ENCODE assay signal across 1 cellular context in the genomic region with DNA sequence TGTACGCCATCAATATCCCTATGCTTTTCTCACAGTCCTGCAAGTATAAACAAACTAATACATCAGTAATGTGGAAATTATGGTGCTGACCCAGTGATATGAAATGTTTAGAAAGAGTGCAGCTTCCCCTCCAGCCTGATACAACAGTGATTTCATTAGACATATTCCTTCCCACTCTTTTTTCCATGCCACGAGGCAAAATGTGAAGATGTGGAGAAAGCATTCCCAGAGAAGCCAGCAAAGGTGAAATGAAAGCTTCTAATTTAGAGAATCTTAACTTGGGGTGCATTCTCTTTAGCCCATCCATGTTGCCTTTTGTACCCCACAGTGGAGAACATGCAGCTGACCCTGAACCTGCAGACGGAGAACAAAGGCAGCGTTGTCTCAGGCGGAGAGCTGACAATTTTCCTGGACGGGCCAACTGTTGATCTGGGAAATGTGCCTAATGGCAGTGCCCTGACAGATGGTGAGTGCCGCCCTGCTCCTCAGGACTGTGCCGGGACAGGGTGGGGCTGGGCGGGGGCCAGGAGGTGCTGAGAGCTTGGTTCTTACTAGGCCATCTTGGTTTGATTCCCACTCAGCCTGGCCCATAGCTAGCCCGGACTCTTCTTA.
TF ChIP-seq lines count a peak whose summit lies in the region.

No MANE protein-coding gene starts in this region.

TF ChIP-seq in HepG2, 621 proteins besides CTCF, POLR2A, EP300 and RAD21 (continued from another document and continues in another):
- TF ChIP-seq ZNF142 (CRISPR knock-in tag; IDR thresholded peaks at IDR 0.05) (no peak), ZNF121 (CRISPR knock-in tag; IDR thresholded peaks at IDR 0.05) (peak; percentile 91), ETS1 (CRISPR knock-in tag; IDR thresholded peaks at IDR 0.05) (no peak), SOX5 (CRISPR knock-in tag; IDR thresholded peaks at IDR 0.05; ENCODE audit: borderline replicate concordance) (peak; percentile 65; the same call in 1 of the 2 replicates), MEF2D (CRISPR knock-in tag; IDR thresholded peaks at IDR 0.05) (no peak), NFYC (CRISPR knock-in tag; IDR thresholded peaks at IDR 0.05) (no peak), ARNTL (CRISPR knock-in tag; IDR thresholded peaks at IDR 0.05) (0 out of 2 replicates have a peak, but pooled peaks have one; percentile 12), SNRNP70 (IDR thresholded peaks at IDR 0.05; ENCODE audit: low read depth, low read length) (no peak), ZNF780A (CRISPR knock-in tag; IDR thresholded peaks at IDR 0.05) (no peak), KLF6 (CRISPR knock-in tag; IDR thresholded peaks at IDR 0.05) (no peak), ZNF761 (CRISPR knock-in tag; conservative IDR thresholded peaks at IDR 0.05) (no peak), TEAD3 (CRISPR knock-in tag; optimal IDR thresholded peaks at IDR 0.05; ENCODE audit: borderline replicate concordance) (peak; percentile 41), MXD3 (CRISPR knock-in tag; IDR thresholded peaks at IDR 0.05) (no peak), HMG20A (CRISPR knock-in tag; IDR thresholded peaks at IDR 0.05; ENCODE audit: borderline replicate concordance) (peak; percentile 38), TBL1XR1 (IDR thresholded peaks at IDR 0.05; ENCODE audit: borderline replicate concordance, low read length, partially characterized antibody) (no peak), MAFF (IDR thresholded peaks at IDR 0.05; ENCODE audit: low read depth, low read length) (no peak), ERF (CRISPR knock-in tag; IDR thresholded peaks at IDR 0.05) (peak; percentile 50; the same call in 1 of the 2 replicates), ZKSCAN1 (IDR thresholded peaks at IDR 0.05; ENCODE audit: low read length) (no peak), ZNF331 (CRISPR knock-in tag; IDR thresholded peaks at IDR 0.05) (0 out of 2 replicates have a peak, but pooled peaks have one; percentile 37), TERF1 (CRISPR knock-in tag; IDR thresholded peaks at IDR 0.05) (no peak), POLR2AphosphoS2 (IDR thresholded peaks at IDR 0.05; ENCODE audit: low read depth, low read length) (no peak), ARNT (IDR thresholded peaks at IDR 0.05) (no peak), ZNF710 (CRISPR knock-in tag; IDR thresholded peaks at IDR 0.05; ENCODE audit: borderline replicate concordance) (peak; percentile 77; the same call in 1 of the 2 replicates), KAT2B (IDR thresholded peaks at IDR 0.05; ENCODE audit: borderline replicate concordance, low read depth, low read length) (no peak), YY1 (IDR thresholded peaks at IDR 0.05; ENCODE audit: insufficient read depth, insufficient replicate concordance, low read depth, low read length) (peak; percentile 63)
- TF ChIP-seq, protein P1, sequence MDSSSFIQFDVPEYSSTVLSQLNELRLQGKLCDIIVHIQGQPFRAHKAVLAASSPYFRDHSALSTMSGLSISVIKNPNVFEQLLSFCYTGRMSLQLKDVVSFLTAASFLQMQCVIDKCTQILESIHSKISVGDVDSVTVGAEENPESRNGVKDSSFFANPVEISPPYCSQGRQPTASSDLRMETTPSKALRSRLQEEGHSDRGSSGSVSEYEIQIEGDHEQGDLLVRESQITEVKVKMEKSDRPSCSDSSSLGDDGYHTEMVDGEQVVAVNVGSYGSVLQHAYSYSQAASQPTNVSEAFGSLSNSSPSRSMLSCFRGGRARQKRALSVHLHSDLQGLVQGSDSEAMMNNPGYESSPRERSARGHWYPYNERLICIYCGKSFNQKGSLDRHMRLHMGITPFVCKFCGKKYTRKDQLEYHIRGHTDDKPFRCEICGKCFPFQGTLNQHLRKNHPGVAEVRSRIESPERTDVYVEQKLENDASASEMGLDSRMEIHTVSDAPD (CRISPR knock-in tag; IDR thresholded peaks at IDR 0.05) = peak; percentile 86; the same call in 1 of the 2 replicates
- TF ChIP-seq, protein P2, sequence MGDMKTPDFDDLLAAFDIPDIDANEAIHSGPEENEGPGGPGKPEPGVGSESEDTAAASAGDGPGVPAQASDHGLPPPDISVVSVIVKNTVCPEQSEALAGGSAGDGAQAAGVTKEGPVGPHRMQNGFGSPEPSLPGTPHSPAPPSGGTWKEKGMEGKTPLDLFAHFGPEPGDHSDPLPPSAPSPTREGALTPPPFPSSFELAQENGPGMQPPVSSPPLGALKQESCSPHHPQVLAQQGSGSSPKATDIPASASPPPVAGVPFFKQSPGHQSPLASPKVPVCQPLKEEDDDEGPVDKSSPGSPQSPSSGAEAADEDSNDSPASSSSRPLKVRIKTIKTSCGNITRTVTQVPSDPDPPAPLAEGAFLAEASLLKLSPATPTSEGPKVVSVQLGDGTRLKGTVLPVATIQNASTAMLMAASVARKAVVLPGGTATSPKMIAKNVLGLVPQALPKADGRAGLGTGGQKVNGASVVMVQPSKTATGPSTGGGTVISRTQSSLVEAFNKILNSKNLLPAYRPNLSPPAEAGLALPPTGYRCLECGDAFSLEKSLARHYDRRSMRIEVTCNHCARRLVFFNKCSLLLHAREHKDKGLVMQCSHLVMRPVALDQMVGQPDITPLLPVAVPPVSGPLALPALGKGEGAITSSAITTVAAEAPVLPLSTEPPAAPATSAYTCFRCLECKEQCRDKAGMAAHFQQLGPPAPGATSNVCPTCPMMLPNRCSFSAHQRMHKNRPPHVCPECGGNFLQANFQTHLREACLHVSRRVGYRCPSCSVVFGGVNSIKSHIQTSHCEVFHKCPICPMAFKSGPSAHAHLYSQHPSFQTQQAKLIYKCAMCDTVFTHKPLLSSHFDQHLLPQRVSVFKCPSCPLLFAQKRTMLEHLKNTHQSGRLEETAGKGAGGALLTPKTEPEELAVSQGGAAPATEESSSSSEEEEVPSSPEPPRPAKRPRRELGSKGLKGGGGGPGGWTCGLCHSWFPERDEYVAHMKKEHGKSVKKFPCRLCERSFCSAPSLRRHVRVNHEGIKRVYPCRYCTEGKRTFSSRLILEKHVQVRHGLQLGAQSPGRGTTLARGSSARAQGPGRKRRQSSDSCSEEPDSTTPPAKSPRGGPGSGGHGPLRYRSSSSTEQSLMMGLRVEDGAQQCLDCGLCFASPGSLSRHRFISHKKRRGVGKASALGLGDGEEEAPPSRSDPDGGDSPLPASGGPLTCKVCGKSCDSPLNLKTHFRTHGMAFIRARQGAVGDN (CRISPR knock-in tag; IDR thresholded peaks at IDR 0.05) = peak; percentile 90
- TF ChIP-seq, protein P3, sequence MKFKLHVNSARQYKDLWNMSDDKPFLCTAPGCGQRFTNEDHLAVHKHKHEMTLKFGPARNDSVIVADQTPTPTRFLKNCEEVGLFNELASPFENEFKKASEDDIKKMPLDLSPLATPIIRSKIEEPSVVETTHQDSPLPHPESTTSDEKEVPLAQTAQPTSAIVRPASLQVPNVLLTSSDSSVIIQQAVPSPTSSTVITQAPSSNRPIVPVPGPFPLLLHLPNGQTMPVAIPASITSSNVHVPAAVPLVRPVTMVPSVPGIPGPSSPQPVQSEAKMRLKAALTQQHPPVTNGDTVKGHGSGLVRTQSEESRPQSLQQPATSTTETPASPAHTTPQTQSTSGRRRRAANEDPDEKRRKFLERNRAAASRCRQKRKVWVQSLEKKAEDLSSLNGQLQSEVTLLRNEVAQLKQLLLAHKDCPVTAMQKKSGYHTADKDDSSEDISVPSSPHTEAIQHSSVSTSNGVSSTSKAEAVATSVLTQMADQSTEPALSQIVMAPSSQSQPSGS (CRISPR knock-in tag; IDR thresholded peaks at IDR 0.05) = peak; percentile 52; the same call in 1 of the 2 replicates
